ENCODE assay signal across 1 cellular context in the genomic region with DNA sequence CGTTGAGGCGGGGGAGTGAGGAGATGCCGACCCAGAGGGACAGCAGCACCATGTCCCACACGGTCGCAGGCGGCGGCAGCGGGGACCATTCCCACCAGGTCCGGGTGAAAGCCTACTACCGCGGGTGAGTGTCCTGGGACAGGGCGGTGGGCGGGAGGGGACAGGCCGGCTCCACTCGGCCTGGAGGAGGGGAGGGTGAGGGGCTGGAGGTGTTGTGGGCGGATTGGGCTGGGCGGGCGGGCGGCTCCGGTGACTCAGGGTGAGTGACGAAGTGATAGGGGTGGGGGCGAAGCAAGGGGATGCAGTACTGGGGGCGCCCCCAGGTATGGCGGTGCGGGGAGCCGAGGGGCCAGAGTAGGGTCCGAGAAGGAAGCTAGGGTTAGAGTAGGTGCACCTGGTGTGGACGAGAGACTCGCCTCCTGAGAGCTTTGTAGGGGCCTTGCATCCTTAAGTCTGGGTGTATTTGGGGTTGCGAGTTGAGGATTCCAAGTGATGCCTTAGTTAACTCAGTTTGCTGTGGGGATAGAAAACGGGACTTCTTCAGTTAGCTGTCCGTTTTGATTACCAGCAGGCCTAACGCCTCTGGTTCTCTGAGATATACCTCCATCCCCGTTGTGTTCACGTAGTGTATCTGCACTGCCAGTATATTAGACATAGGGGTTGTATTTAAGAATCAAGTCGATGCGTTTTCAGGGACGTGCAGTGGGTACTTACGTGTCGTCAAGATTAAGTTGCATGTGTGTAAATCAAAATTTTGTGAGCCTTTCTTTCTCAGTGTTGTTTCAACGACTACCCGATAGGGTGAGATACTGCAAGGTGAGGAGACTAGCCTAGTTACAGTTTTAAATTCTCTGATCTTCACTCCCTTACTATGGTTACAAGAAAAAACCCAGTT.
TF ChIP-seq lines count a peak whose summit lies in the region.

No MANE protein-coding gene starts in this region.

TF ChIP-seq in HCT116, 20 proteins besides CTCF, POLR2A, EP300 and RAD21 (continued from another document):
- TF ChIP-seq, protein P1, sequence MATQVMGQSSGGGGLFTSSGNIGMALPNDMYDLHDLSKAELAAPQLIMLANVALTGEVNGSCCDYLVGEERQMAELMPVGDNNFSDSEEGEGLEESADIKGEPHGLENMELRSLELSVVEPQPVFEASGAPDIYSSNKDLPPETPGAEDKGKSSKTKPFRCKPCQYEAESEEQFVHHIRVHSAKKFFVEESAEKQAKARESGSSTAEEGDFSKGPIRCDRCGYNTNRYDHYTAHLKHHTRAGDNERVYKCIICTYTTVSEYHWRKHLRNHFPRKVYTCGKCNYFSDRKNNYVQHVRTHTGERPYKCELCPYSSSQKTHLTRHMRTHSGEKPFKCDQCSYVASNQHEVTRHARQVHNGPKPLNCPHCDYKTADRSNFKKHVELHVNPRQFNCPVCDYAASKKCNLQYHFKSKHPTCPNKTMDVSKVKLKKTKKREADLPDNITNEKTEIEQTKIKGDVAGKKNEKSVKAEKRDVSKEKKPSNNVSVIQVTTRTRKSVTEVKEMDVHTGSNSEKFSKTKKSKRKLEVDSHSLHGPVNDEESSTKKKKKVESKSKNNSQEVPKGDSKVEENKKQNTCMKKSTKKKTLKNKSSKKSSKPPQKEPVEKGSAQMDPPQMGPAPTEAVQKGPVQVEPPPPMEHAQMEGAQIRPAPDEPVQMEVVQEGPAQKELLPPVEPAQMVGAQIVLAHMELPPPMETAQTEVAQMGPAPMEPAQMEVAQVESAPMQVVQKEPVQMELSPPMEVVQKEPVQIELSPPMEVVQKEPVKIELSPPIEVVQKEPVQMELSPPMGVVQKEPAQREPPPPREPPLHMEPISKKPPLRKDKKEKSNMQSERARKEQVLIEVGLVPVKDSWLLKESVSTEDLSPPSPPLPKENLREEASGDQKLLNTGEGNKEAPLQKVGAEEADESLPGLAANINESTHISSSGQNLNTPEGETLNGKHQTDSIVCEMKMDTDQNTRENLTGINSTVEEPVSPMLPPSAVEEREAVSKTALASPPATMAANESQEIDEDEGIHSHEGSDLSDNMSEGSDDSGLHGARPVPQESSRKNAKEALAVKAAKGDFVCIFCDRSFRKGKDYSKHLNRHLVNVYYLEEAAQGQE (IDR thresholded peaks at IDR 0.05; ENCODE audit: low read depth): no peak
TF ChIP-seq in HCT116: peak in this region for 3.
